ENCODE assay signal across 14 cellular contexts in the genomic region with DNA sequence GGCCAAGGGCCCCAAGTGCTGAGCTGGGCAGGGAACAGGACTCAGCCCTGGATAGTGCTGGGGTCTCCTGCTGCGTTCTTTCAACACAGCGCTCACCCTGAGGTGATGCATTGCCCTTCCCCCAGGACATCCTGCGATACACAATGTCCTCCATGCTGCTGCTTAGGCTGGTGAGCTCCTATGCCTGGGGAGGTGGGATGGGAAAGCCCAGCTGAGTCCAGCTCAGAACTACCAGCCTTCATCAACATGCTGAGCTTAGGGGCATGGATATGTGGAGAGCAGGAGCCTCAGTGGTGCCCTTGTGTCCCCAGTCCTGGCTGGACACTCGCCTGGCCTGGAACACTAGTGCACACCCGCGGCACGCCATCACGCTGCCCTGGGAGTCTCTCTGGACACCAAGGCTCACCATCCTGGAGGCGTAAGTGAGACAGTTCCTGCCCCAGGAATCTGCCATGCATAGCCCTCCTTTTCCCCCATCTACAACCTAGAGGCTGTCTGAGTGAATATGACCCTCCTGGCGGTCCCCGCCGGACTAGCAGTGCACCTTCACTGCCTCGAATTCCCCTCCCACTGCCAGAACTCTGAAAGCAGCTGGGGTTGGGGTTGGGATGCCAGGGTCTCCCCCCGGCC. TPM values are rescaled to one million over a fixed set of nuclear protein-coding genes. Genes with fewer than 3 reads are reported as not detected.
DNase-seq lines count a peak whose midpoint lies in the region; ATAC-seq and TF ChIP-seq lines count a peak whose summit lies in the region.
"Had no signal": no experiment of that assay in that cellular context is flagged by ENCODE, and none has a peak within 500 bp of the region (broad histone marks: within the 10 kb centered on the region; RNA-seq: fewer than 3 reads in every experiment).

No MANE protein-coding gene starts in this region.

- H3K9ac ChIP-seq in HUES48 (ENCODE audit: low read depth, low read length) = no peak overlapping the region
- H3K9ac ChIP-seq in neural cell (ENCODE audit: low read length) = no peak overlapping the region

- H2AFZ ChIP-seq in neural cell (ENCODE audit: low read depth, low read length) = no peak overlapping the region

- TF ChIP-seq CTCF in brain microvascular endothelial cell (IDR thresholded peaks at IDR 0.05; ENCODE audit: low read depth, low read length, missing control alignments) = peak; percentile 56
- TF ChIP-seq CTCF in neural cell (IDR thresholded peaks at IDR 0.05; ENCODE audit: poor library complexity, severe bottlenecking) = no peak

- no peaks in the 10 kb centered on the region for H3K9me2 ChIP-seq in neural cell (ENCODE audit: insufficient read depth, low read length)

- H3K27me3 ChIP-seq in HUES48 (ENCODE audit: control insufficient read depth, insufficient read depth, low read length) (peaks cover 51% of the 10 kb centered on the region), brain microvascular endothelial cell (replicated peaks) (peaks cover 52% of the 10 kb centered on the region), neural cell (ENCODE audit: insufficient read depth, low read depth, low read length) (peaks cover 48% of the 10 kb centered on the region)

- in situ Hi-C loops in brain microvascular endothelial cell (cut with HindIII; ENCODE audit: low pct_ligation_motif_present, low sequenced_read_pairs) = no loop called here

- H3K36me3 ChIP-seq in HUES48 (ENCODE audit: control insufficient read depth, insufficient read depth, low read length) (peaks cover 20% of the 10 kb centered on the region), brain microvascular endothelial cell (replicated peaks) (peaks cover 12% of the 10 kb centered on the region), neural cell (ENCODE audit: insufficient read depth, low read length) (no peaks in the 10 kb centered on the region)

- no peak overlapping the region for H3K4me2 ChIP-seq in neural cell (ENCODE audit: low read length)

- H3K4me3 ChIP-seq in HUES48 (ENCODE audit: low read depth, low read length) = peak overlapping the region; percentile 42
- H3K4me3 ChIP-seq in brain microvascular endothelial cell (ENCODE audit: low read depth, low read length) = no peak overlapping the region
- H3K4me3 ChIP-seq in neural cell (ENCODE audit: low read length) = peak overlapping the region; percentile 31
- H3K4me3 ChIP-seq: SJSA1, stomach had no signal

- H3F3A ChIP-seq in neural cell (ENCODE audit: insufficient read depth, low read length, poor library complexity, severe bottlenecking) = no peaks in the 10 kb centered on the region

- no peak overlapping the region for H3K27ac ChIP-seq in HUES48 (ENCODE audit: low read depth, low read length)
- no peak overlapping the region for H3K27ac ChIP-seq in brain microvascular endothelial cell
- no peak overlapping the region for H3K27ac ChIP-seq in neural cell (ENCODE audit: low read length)
- H3K27ac ChIP-seq: SJSA1, stomach had no signal

- no peak for TF ChIP-seq RAD21 in neural cell (conservative IDR thresholded peaks at IDR 0.05)

- no peak for TF ChIP-seq EP300 in neural cell (conservative IDR thresholded peaks at IDR 0.05; ENCODE audit: poor library complexity, severe bottlenecking)

- H3K9me3 ChIP-seq in HUES48 (ENCODE audit: control insufficient read depth, insufficient read depth, low read length) (no peaks in the 10 kb centered on the region), neural cell (ENCODE audit: low read length) (no peaks in the 10 kb centered on the region)
- H3K9me3 ChIP-seq: stomach had no signal

- DNase-seq in activated CD4-positive, CD25-positive, alpha-beta regulatory T cell (lab: John Stamatoyannopoulos, UW) = no peak
- DNase-seq in brain microvascular endothelial cell (no peak), NCI-H187 treated with DMSO at 0.1 percent for 48 hours (lab: John Stamatoyannopoulos, UW) (no peak)
- DNase-seq: activated effector memory CD4-positive, alpha-beta T cell treated with Interleukin-2 at 50 U/mL for 16 hours; C1 segment of cervical spinal cord; effector CD4-positive, alpha-beta T cell; stomach had no signal

- ATAC-seq in activated CD4-positive, CD25-positive, alpha-beta regulatory T cell treated with anti-CD3 and anti-CD28 coated beads, Interleukin-2, amount 50 U/mL, for 24 hours = peak; percentile 19 to 22
- ATAC-seq in GM21619 (IDR thresholded peaks at IDR 0.05; ENCODE audit: unreplicated experiment) (no peak), HG03442 (IDR thresholded peaks at IDR 0.05; ENCODE audit: unreplicated experiment) (no peak)

- H3K4me1 ChIP-seq in HUES48 (ENCODE audit: control insufficient read depth, insufficient read depth, low read length) = peaks cover 27% of the 10 kb centered on the region

- no peaks in the 10 kb centered on the region for H3K79me2 ChIP-seq in neural cell (replicated peaks; ENCODE audit: insufficient read depth, low read length)

- H4K20me1 ChIP-seq in neural cell (ENCODE audit: insufficient read depth) = no peaks in the 10 kb centered on the region

TF ChIP-seq in neural cell, 6 proteins besides CTCF, POLR2A, EP300 and RAD21:
- no peak for TF ChIP-seq MXI1 (conservative IDR thresholded peaks at IDR 0.05; ENCODE audit: poor library complexity, severe bottlenecking)
- TF ChIP-seq, protein P1, sequence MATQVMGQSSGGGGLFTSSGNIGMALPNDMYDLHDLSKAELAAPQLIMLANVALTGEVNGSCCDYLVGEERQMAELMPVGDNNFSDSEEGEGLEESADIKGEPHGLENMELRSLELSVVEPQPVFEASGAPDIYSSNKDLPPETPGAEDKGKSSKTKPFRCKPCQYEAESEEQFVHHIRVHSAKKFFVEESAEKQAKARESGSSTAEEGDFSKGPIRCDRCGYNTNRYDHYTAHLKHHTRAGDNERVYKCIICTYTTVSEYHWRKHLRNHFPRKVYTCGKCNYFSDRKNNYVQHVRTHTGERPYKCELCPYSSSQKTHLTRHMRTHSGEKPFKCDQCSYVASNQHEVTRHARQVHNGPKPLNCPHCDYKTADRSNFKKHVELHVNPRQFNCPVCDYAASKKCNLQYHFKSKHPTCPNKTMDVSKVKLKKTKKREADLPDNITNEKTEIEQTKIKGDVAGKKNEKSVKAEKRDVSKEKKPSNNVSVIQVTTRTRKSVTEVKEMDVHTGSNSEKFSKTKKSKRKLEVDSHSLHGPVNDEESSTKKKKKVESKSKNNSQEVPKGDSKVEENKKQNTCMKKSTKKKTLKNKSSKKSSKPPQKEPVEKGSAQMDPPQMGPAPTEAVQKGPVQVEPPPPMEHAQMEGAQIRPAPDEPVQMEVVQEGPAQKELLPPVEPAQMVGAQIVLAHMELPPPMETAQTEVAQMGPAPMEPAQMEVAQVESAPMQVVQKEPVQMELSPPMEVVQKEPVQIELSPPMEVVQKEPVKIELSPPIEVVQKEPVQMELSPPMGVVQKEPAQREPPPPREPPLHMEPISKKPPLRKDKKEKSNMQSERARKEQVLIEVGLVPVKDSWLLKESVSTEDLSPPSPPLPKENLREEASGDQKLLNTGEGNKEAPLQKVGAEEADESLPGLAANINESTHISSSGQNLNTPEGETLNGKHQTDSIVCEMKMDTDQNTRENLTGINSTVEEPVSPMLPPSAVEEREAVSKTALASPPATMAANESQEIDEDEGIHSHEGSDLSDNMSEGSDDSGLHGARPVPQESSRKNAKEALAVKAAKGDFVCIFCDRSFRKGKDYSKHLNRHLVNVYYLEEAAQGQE (IDR thresholded peaks at IDR 0.05; ENCODE audit: borderline replicate concordance) = no peak
- no peak for TF ChIP-seq POLR2AphosphoS5 (IDR thresholded peaks at IDR 0.05)
- TF ChIP-seq TAF1 (IDR thresholded peaks at IDR 0.05; ENCODE audit: low read depth) = no peak
- no peak for TF ChIP-seq SMC3 (conservative IDR thresholded peaks at IDR 0.05; ENCODE audit: poor library complexity)

RNA-seq across cellular contexts. Expression of a gene that starts 0.7 kb away (rescaled TPM):
- polyA plus RNA-seq in neural cell = 0.10 TPM in 1 of 2 replicates, not detected in the other
- polyA minus RNA-seq in neural cell = not detected in 2 replicates
- polyA plus RNA-seq: keratinocyte had no signal

RNA-seq across cellular contexts. Expression of a gene that starts 5.1 kb away (rescaled TPM):
- polyA plus RNA-seq in neural cell = not detected in 2 replicates
- not detected in 2 replicates for polyA minus RNA-seq in neural cell
- polyA plus RNA-seq: keratinocyte had no signal

RNA-seq across cellular contexts. Expression of a gene that starts 7.4 kb away (rescaled TPM):
- polyA plus RNA-seq in neural cell = 22.3 and 26.3 TPM in 2 replicates
- polyA minus RNA-seq in neural cell = 27.3 and 30.0 TPM in 2 replicates

RNA-seq across cellular contexts. Expression of a gene that starts 23.9 kb away (rescaled TPM):
- polyA plus RNA-seq in neural cell = 146 and 180 TPM in 2 replicates
- polyA minus RNA-seq in neural cell = 158 and 159 TPM in 2 replicates

RNA-seq across cellular contexts. Expression of a gene that starts 52.6 kb away (rescaled TPM):
- not detected in 2 replicates for polyA plus RNA-seq in neural cell
- not detected in 2 replicates for polyA minus RNA-seq in neural cell

Comparison
In these comparisons a context has a peak if more than half of its experiments do, and no peak if none do; other contexts are left out.
1. ATAC-seq: peak in activated CD4-positive, CD25-positive, alpha-beta regulatory T cell treated with anti-CD3 and anti-CD28 coated beads, Interleukin-2, amount 50 U/mL, for 24 hours (2 of 2); none in GM21619 (single experiment) and HG03442 (single experiment).